In genomic region chr15:56946150-56946549, GRCh38 we compare ENCODE assay signal across 28 cellular contexts.
"Had no signal": no experiment of that assay in that cellular context is flagged by ENCODE, and none has a peak within 500 bp of the region (broad histone marks: within the 10 kb centered on the region; RNA-seq: fewer than 3 reads in every experiment).

No MANE protein-coding gene starts in this region.

- H3K9ac ChIP-seq: neural progenitor cell, parathyroid adenoma had no signal

- H3K9me3 ChIP-seq: ovary, right lobe of liver, thyroid gland, vagina had no signal

- H2AFZ ChIP-seq: neural progenitor cell, parathyroid adenoma had no signal

- H3K27me3 ChIP-seq: neural progenitor cell, ovary, right lobe of liver, sigmoid colon, stomach, thyroid gland, tibial nerve, upper lobe of left lung, vagina had no signal

- ATAC-seq: psoas muscle; right cardiac atrium; right lobe of liver; stimulated activated effector memory CD8-positive, alpha-beta T cell treated with anti-CD3 and anti-CD28 coated beads, Interleukin-12 subunit alpha, Interleukin-12 subunit beta, amount 100 ng/mL, for 72 hours; stimulated activated naive B cell treated with anti-CD40 and anti-IgM and Interleukin-4, amounts not matched to agents 10 μg/mL and 1 μg/mL and 100 μg/mL, for 72 hours had no signal

- FAIRE-seq: small intestine, urothelium cell line had no signal

- H3K79me2 ChIP-seq: parathyroid adenoma had no signal

- H3K36me3 Mint-ChIP-seq: stimulated activated effector memory CD8-positive, alpha-beta T cell treated with anti-CD3 and anti-CD28 coated beads, Interleukin-12 subunit alpha, Interleukin-12 subunit beta, amount 100 ng/mL, for 72 hours had no signal

- H3K27ac Mint-ChIP-seq: nephron; neural progenitor cell; progenitor cell of endocrine pancreas; stimulated activated effector memory CD8-positive, alpha-beta T cell treated with anti-CD3 and anti-CD28 coated beads, Interleukin-12 subunit alpha, Interleukin-12 subunit beta, amount 100 ng/mL, for 72 hours; stimulated activated naive B cell treated with anti-CD40 and anti-IgM and Interleukin-4, amounts not matched to agents 10 μg/mL and 1 μg/mL and 100 μg/mL, for 72 hours; stimulated activated naive CD8-positive, alpha-beta T cell treated with anti-CD3 and anti-CD28 coated beads, Interleukin-15, Interleukin-2, amounts not matched to agents 100 ng/mL and 50 ng/mL, for 24 hours had no signal

- H3K4me3 ChIP-seq: neural progenitor cell, ovary, psoas muscle, right lobe of liver, sigmoid colon, stomach, thoracic aorta, thyroid gland, tibial nerve, upper lobe of left lung, vagina had no signal

- H3K4me3 Mint-ChIP-seq: nephron; neural progenitor cell; stimulated activated effector memory CD8-positive, alpha-beta T cell treated with anti-CD3 and anti-CD28 coated beads, Interleukin-12 subunit alpha, Interleukin-12 subunit beta, amount 100 ng/mL, for 72 hours; stimulated activated naive B cell treated with anti-CD40 and anti-IgM and Interleukin-4, amounts not matched to agents 10 μg/mL and 1 μg/mL and 100 μg/mL, for 72 hours; stimulated activated naive CD8-positive, alpha-beta T cell treated with anti-CD3 and anti-CD28 coated beads, Interleukin-15, Interleukin-2, amounts not matched to agents 100 ng/mL and 50 ng/mL, for 24 hours had no signal

- DNase-seq: occipital lobe; ovary; posterior cingulate gyrus; psoas muscle; right cardiac atrium; right lobe of liver; sigmoid colon; small intestine; stimulated activated CD4-positive, alpha-beta T cell treated with anti-CD3 and anti-CD28 coated beads, Interleukin-15, amount 100 ng/mL, for 24 hours; stimulated activated CD4-positive, alpha-beta T cell treated with anti-CD3 and anti-CD28 coated beads, Interleukin-2, amount 100 ng/mL, for 24 hours; stimulated activated CD4-positive, alpha-beta T cell treated with anti-CD3 and anti-CD28 coated beads, Interleukin-2, amount 100 ng/mL, for 48 hours; stimulated activated CD4-positive, alpha-beta T cell treated with anti-CD3 and anti-CD28 coated beads, Interleukin-4, amount 100 ng/mL, for 24 hours; stimulated activated naive B cell treated with anti-CD40 and anti-IgM and Interleukin-4, amounts not matched to agents 10 μg/mL and 1 μg/mL and 100 μg/mL, for 72 hours; stimulated activated naive CD4-positive, alpha-beta T cell treated with Interleukin-2 at 50 U/mL for 16 hours; stomach; thyroid gland; trophoblast cell; upper lobe of left lung had no signal

- H3K4me2 ChIP-seq: neural progenitor cell had no signal

- H3K36me3 ChIP-seq: ovary, right lobe of liver, sigmoid colon, stomach, thoracic aorta, thyroid gland, upper lobe of left lung, vagina had no signal

- H3K27ac ChIP-seq: neural progenitor cell, ovary, parathyroid adenoma, psoas muscle, right lobe of liver, sigmoid colon, stomach, thoracic aorta, thyroid gland, tibial nerve, upper lobe of left lung, vagina had no signal

- H3K9me3 Mint-ChIP-seq: stimulated activated naive CD8-positive, alpha-beta T cell treated with anti-CD3 and anti-CD28 coated beads, Interleukin-15, Interleukin-2, amounts not matched to agents 100 ng/mL and 50 ng/mL, for 24 hours had no signal

- H3K27me3 Mint-ChIP-seq: progenitor cell of endocrine pancreas; stimulated activated naive B cell treated with anti-CD40 and anti-IgM and Interleukin-4, amounts not matched to agents 10 μg/mL and 1 μg/mL and 100 μg/mL, for 72 hours; stimulated activated naive CD8-positive, alpha-beta T cell treated with anti-CD3 and anti-CD28 coated beads, Interleukin-15, Interleukin-2, amounts not matched to agents 100 ng/mL and 50 ng/mL, for 24 hours had no signal
